1 cellular context compared by ENCODE assay signal in the genomic region with DNA sequence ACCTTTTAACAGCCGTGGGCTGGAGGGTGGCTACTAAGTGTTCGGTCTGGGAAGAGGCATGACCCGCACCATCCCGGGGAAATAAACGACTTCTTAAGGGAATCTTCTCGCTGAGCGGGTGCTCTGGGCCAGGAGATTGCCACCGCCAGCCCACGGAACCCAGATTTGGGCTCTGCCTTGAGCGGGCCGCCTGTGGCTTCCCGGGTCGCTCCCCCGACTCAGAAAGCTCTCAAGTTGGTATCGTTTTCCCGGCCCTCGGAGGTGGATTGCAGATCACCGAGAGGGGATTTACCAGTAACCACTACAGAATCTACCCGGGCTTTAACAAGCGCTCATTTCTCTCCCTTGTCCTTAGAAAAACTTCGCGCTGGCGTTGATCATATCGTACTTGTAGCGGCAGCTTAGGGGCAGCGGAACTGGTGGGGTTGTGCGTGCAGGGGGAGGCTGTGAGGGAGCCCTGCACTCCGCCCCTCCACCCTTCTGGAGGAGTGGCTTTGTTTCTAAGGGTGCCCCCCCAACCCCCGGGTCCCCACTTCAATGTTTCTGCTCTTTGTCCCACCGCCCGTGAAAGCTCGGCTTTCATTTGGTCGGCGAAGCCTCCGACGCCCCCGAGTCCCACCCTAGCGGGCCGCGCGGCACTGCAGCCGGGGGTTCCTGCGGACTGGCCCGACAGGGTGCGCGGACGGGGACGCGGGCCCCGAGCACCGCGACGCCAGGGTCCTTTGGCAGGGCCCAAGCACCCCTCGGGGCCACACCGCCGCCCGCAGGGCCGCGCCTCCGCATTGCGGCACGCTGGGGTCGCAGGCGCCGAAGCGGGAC.
A peak's percentile ranks its signal among the peaks of the same experiment; 100 is the strongest.
TF ChIP-seq lines count a peak whose summit lies in the region.

No MANE protein-coding gene starts in this region.

TF ChIP-seq in endothelial cell of umbilical vein, 7 proteins besides CTCF, POLR2A, EP300 and RAD21 (continued from another document):
- TF ChIP-seq EZH2 (IDR thresholded peaks at IDR 0.05; ENCODE audit: borderline replicate concordance, low read depth, low read length, severe bottlenecking) (peak; percentile 99), POLR2AphosphoS5 (IDR thresholded peaks at IDR 0.05; ENCODE audit: insufficient read depth, low read depth, low read length) (no peak), FOS (IDR thresholded peaks at IDR 0.05; ENCODE audit: borderline replicate concordance, insufficient read depth, low read length) (no peak), GATA2 (IDR thresholded peaks at IDR 0.05; ENCODE audit: insufficient read depth, insufficient read length, low read depth, low read length) (no peak)
- TF ChIP-seq, protein P1, sequence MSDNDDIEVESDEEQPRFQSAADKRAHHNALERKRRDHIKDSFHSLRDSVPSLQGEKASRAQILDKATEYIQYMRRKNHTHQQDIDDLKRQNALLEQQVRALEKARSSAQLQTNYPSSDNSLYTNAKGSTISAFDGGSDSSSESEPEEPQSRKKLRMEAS (IDR thresholded peaks at IDR 0.05; ENCODE audit: insufficient read depth, insufficient read length), result no peak
